ENCODE assay signal across 20 cellular contexts in the genomic region with DNA sequence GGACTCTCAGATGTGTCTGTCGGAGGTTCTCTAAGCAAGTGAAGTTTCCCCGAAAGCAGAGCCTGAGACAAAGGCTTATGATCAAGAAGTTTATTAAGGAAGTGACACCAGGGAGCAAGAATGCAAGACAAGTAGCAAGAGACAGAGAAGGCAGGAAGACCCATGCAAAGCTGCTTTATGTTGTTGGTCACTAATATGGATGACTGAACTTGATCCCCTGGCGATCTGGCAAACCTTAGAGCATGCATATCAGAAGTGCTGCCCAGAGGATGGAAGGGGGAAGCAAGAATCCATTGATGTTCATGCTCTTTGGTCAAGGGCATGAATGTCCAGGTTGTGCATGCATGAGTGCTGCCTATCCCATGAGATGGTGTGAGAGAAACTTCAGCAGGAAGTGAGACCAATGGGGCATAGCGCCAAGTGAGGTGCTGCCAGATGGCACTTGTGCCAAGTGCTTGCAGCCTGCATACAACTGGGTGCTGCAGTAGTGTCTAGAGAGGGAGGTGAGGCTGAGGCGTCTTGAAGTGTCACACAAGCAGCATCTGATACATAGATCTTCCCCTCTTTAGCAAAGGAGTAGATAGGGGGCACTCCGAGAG.
DNase-seq lines count a peak whose midpoint lies in the region; ATAC-seq, FAIRE-seq and TF ChIP-seq lines count a peak whose summit lies in the region.
"Had no signal": no experiment of that assay in that cellular context is flagged by ENCODE, and none has a peak within 500 bp of the region (broad histone marks: within the 10 kb centered on the region; RNA-seq: fewer than 3 reads in every experiment).

No MANE protein-coding gene starts in this region.

- H3K27ac ChIP-seq in Karpas-422 (ENCODE audit: low read length) (no peak overlapping the region), smooth muscle cell (ENCODE audit: low read depth) (no peak overlapping the region)
- H3K27ac ChIP-seq: 22Rv1, PC-9 had no signal

- H3K9ac ChIP-seq in Karpas-422 (ENCODE audit: low read length) (no peak overlapping the region), smooth muscle cell (ENCODE audit: low read depth) (no peak overlapping the region)
- H3K9ac ChIP-seq: SK-N-SH had no signal

- FAIRE-seq in bronchial epithelial cell (lab: Jason Lieb, UNC): peak; percentile 7

- H3K9me2 ChIP-seq in Karpas-422 (replicated peaks; ENCODE audit: insufficient read depth, low read length): no peaks in the 10 kb centered on the region
- H3K9me2 ChIP-seq: SK-N-SH had no signal

- H3K4me2 ChIP-seq in Karpas-422 (ENCODE audit: low read depth, low read length, poor library complexity, severe bottlenecking) (peak overlapping the region; percentile 38), smooth muscle cell (peak overlapping the region; percentile 28)
- H3K4me2 ChIP-seq: PC-9, SK-N-SH had no signal

- H3K9me3 ChIP-seq in Karpas-422 (ENCODE audit: low read length): no peaks in the 10 kb centered on the region
- H3K9me3 ChIP-seq in smooth muscle cell (replicated peaks; ENCODE audit: low read depth): no peaks in the 10 kb centered on the region
- H3K9me3 ChIP-seq: SK-N-SH had no signal

- H4K20me1 ChIP-seq in Karpas-422 (ENCODE audit: insufficient read depth, low read depth, low read length): no peaks in the 10 kb centered on the region
- H4K20me1 ChIP-seq in smooth muscle cell (ENCODE audit: low read depth): no peaks in the 10 kb centered on the region

- H3K27me3 ChIP-seq in Karpas-422 (ENCODE audit: low read length) (no peaks in the 10 kb centered on the region), bronchial epithelial cell (ENCODE audit: control insufficient read depth, insufficient read depth, low read length) (no peaks in the 10 kb centered on the region), smooth muscle cell (ENCODE audit: low read depth) (no peaks in the 10 kb centered on the region)

- no peak overlapping the region; the same call in 1 of the 2 replicates for H3K4me3 ChIP-seq in Karpas-422 (ENCODE audit: low read length)
- no peak overlapping the region for H3K4me3 ChIP-seq in bronchial epithelial cell (ENCODE audit: low read depth, low read length)
- H3K4me3 ChIP-seq in smooth muscle cell: no peak overlapping the region
- H3K4me3 ChIP-seq: PC-9 had no signal

- no peaks in the 10 kb centered on the region for H3F3A ChIP-seq in smooth muscle cell (ENCODE audit: low read depth)

- ATAC-seq in HG03045 (IDR thresholded peaks at IDR 0.05; ENCODE audit: unreplicated experiment) (no peak), GM19035 (IDR thresholded peaks at IDR 0.05; ENCODE audit: unreplicated experiment) (no peak), HG03139 (IDR thresholded peaks at IDR 0.05; ENCODE audit: unreplicated experiment) (no peak)
- ATAC-seq: Right ventricle myocardium inferior had no signal

- TF ChIP-seq CTCF in bronchial epithelial cell (IDR thresholded peaks at IDR 0.05; ENCODE audit: insufficient read depth, low read length, severe bottlenecking) (no peak), smooth muscle cell (IDR thresholded peaks at IDR 0.05; ENCODE audit: borderline replicate concordance, insufficient read depth, poor library complexity, severe bottlenecking) (no peak)

- H2AFZ ChIP-seq in Karpas-422 (ENCODE audit: low read length): no peak overlapping the region
- no peak overlapping the region for H2AFZ ChIP-seq in smooth muscle cell (ENCODE audit: low read depth)
- H2AFZ ChIP-seq: PC-9 had no signal

- DNase-seq in DMS 273 (lab: John Stamatoyannopoulos, UW; ENCODE audit: unreplicated experiment) (peak; percentile 25), DMS 273 treated with DMSO at 0.1 percent for 48 hours (lab: John Stamatoyannopoulos, UW) (no peak), Karpas-422 (peak; percentile 53), bronchial epithelial cell (ENCODE audit: low read depth) (no peak), smooth muscle cell (lab: John Stamatoyannopoulos, UW; ENCODE audit: unreplicated experiment) (no peak)
- DNase-seq: C1 segment of cervical spinal cord, COR-L47, GOT3, Kasumi-1, NCI-H1436, NCI-H2081, NCI-H2227 treated with DMSO at 0.1 percent for 48 hours, NCI-H526 treated with DMSO at 0.1 percent for 48 hours, PC-9, SK-N-SH had no signal

- no peaks in the 10 kb centered on the region for H3K36me3 ChIP-seq in Karpas-422 (ENCODE audit: insufficient read depth, low read length)
- no peaks in the 10 kb centered on the region for H3K36me3 ChIP-seq in bronchial epithelial cell (ENCODE audit: control insufficient read depth, insufficient read depth, low read length)
- H3K36me3 ChIP-seq in smooth muscle cell (ENCODE audit: low read depth): no peaks in the 10 kb centered on the region

- H3K79me2 ChIP-seq in Karpas-422 (ENCODE audit: low read length) (no peaks in the 10 kb centered on the region), smooth muscle cell (ENCODE audit: low read depth) (no peaks in the 10 kb centered on the region)

- WGBS in smooth muscle cell (ENCODE audit: low lambda C conversion rate): 80% methylated on average over 6 of the region's 6 CpGs

- H3K4me1 ChIP-seq in Karpas-422 (ENCODE audit: low read length) (peaks cover 21% of the 10 kb centered on the region), smooth muscle cell (ENCODE audit: low read depth) (no peaks in the 10 kb centered on the region)

Comparison
In these comparisons a context has a peak if more than half of its experiments do, and no peak if none do; other contexts are left out.
1. DNase-seq: peak in DMS 273 (single experiment) and Karpas-422 (single experiment); none in DMS 273 treated with DMSO at 0.1 percent for 48 hours (single experiment), bronchial epithelial cell (single experiment) and smooth muscle cell (single experiment).